In the genomic region with DNA sequence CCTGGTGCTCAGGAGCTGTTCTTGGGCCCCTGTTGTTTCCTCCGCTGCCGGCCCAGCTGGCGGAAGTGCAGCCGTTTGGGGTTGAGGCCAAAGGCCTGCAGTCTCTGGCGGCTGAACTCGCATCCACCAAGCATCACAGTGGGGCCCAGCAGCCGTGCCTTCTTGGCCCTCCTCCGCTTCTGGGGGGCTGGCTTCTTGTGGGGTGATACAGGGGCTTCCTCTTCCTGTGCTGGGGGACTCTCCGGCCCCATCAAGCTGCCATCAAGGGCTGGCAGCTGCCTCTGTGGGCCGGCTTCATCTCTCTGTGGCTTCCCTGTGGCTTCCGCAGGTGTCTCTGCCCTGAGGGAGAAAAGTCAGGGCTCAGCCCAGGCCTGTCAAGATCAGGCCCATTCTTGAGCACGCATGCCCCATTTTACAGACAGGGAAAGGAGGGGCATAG, we compare ENCODE assay signal across 10 cellular contexts. TPM values are rescaled to one million over a fixed set of nuclear protein-coding genes. Genes with fewer than 3 reads are reported as not detected.
A peak's percentile ranks its signal among the peaks of the same experiment; 100 is the strongest.
DNase-seq lines count a peak whose midpoint lies in the region; ATAC-seq and TF ChIP-seq lines count a peak whose summit lies in the region.
"Had no signal": no experiment of that assay in that cellular context is flagged by ENCODE, and none has a peak within 500 bp of the region (broad histone marks: within the 10 kb centered on the region; RNA-seq: fewer than 3 reads in every experiment).

No MANE protein-coding gene starts in this region.

- no peak overlapping the region for H3K27ac Mint-ChIP-seq in mesothelial cell of epicardium

- peaks cover 22% of the 10 kb centered on the region for H3F3A ChIP-seq in DOHH2 (ENCODE audit: control insufficient read depth, insufficient read depth)

- TF ChIP-seq POLR2A in right lobe of liver (IDR thresholded peaks at IDR 0.05) = no peak
- TF ChIP-seq POLR2A in adrenal gland (IDR thresholded peaks at IDR 0.05) = no peak

- H3K4me1 Mint-ChIP-seq in mesothelial cell of epicardium = no peaks in the 10 kb centered on the region

- no peaks in the 10 kb centered on the region for H3K79me2 ChIP-seq in DOHH2 (ENCODE audit: control insufficient read depth, low read length)

- H3K27me3 ChIP-seq in DOHH2 (ENCODE audit: control insufficient read depth, low read length) = no peaks in the 10 kb centered on the region
- no peaks in the 10 kb centered on the region for H3K27me3 ChIP-seq in right lobe of liver
- no peaks in the 10 kb centered on the region for H3K27me3 ChIP-seq in adrenal gland
- H3K27me3 ChIP-seq: right atrium auricular region had no signal

- ATAC-seq in HG02678 (IDR thresholded peaks at IDR 0.05; ENCODE audit: unreplicated experiment) (peak; percentile 82), right lobe of liver (peak; percentile 17 to 58 (median 31)), GM18861 (IDR thresholded peaks at IDR 0.05; ENCODE audit: unreplicated experiment) (no peak)
- ATAC-seq: PC-3 had no signal

- H3K36me3 Mint-ChIP-seq in mesothelial cell of epicardium = peaks cover 30% of the 10 kb centered on the region

- H3K27me3 Mint-ChIP-seq in mesothelial cell of epicardium (ENCODE audit: low read depth) = no peaks in the 10 kb centered on the region

- no peak overlapping the region for H3K4me3 Mint-ChIP-seq in mesothelial cell of epicardium

- H3K4me3 ChIP-seq in DOHH2 (ENCODE audit: low read length) = no peak overlapping the region
- no peak overlapping the region for H3K4me3 ChIP-seq in right lobe of liver
- no peak overlapping the region for H3K4me3 ChIP-seq in coronary artery
- H3K4me3 ChIP-seq in adrenal gland = no peak overlapping the region
- H3K4me3 ChIP-seq: right atrium auricular region had no signal

- peak overlapping the region; percentile 29 for H3K4me2 ChIP-seq in DOHH2 (ENCODE audit: low read length)

- TF ChIP-seq CTCF in DOHH2 (IDR thresholded peaks at IDR 0.05; ENCODE audit: low read depth, low read length, poor library complexity, severe bottlenecking) = no peak
- TF ChIP-seq CTCF in right lobe of liver (IDR thresholded peaks at IDR 0.05) = no peak
- no peak for TF ChIP-seq CTCF in mesothelial cell of epicardium (IDR thresholded peaks at IDR 0.05; ENCODE audit: unreplicated experiment)
- TF ChIP-seq CTCF in coronary artery (IDR thresholded peaks at IDR 0.05) = no peak
- TF ChIP-seq CTCF in adrenal gland (IDR thresholded peaks at IDR 0.05) = no peak

- peaks cover 80% of the 10 kb centered on the region for H3K36me3 ChIP-seq in DOHH2 (ENCODE audit: control insufficient read depth, low read length)
- H3K36me3 ChIP-seq in right lobe of liver = peaks cover 0 to 73% (median 22%) of the 10 kb centered on the region in 4 donors
- H3K36me3 ChIP-seq in adrenal gland (replicated peaks in 1 of 2) = peaks cover 0 to 94% of the 10 kb centered on the region in 2 donors

- no peaks in the 10 kb centered on the region for H3K9me3 Mint-ChIP-seq in mesothelial cell of epicardium

- H4K20me1 ChIP-seq in DOHH2 (ENCODE audit: control insufficient read depth, insufficient read depth, low read depth, low read length) = no peaks in the 10 kb centered on the region

- H3K4me1 ChIP-seq in DOHH2 (ENCODE audit: control insufficient read depth, low read length) (peaks cover 41% of the 10 kb centered on the region), right lobe of liver (no peaks in the 10 kb centered on the region), adrenal gland (replicated peaks in 1 of 2) (no peaks in the 10 kb centered on the region)
- H3K4me1 ChIP-seq: right atrium auricular region had no signal

- no peaks in the 10 kb centered on the region for H3K9me2 ChIP-seq in DOHH2 (replicated peaks; ENCODE audit: control insufficient read depth, low read length)

- intact Hi-C loops in right lobe of liver (cut with DNase I) = no loop called here
- intact Hi-C loops in adrenal gland (cut with DNase I) = no loop called here

- H3K27ac ChIP-seq in DOHH2 (ENCODE audit: low read depth, low read length) = peak overlapping the region; percentile 60
- H3K27ac ChIP-seq in right lobe of liver = no peak overlapping the region
- no peak overlapping the region for H3K27ac ChIP-seq in coronary artery
- H3K27ac ChIP-seq in adrenal gland = peak overlapping the region in 1 of 5 donors; percentile 6
- H3K27ac ChIP-seq: right atrium auricular region had no signal

- 43% methylated on average over 2 of the region's 12 CpGs for WGBS in right lobe of liver (ENCODE audit: insufficient coverage, low coverage, low lambda C conversion rate, missing lambda C conversion rate)
- 56 to 78% (median 70%) methylated on average over 1 to 12 of the region's 12 CpGs for WGBS in adrenal gland, 4 donors

- DNase-seq in activated CD4-positive, alpha-beta T cell treated with anti-CD3 and anti-CD28 coated beads, Interleukin-2, amount 50 U/mL, for 1 hour = peak; percentile 46
- DNase-seq in right lobe of liver (no peak), mesothelial cell of epicardium (ENCODE audit: low spot score in 2 of 2, unreplicated experiment in 2 of 2) (no peak), coronary artery (ENCODE audit: low spot score) (no peak), adrenal gland (no peak)
- DNase-seq: PC-3 had no signal

- no peaks in the 10 kb centered on the region for H3K9me3 ChIP-seq in DOHH2 (ENCODE audit: control insufficient read depth, insufficient read depth, low read length)
- no peaks in the 10 kb centered on the region for H3K9me3 ChIP-seq in right lobe of liver
- H3K9me3 ChIP-seq in adrenal gland (replicated peaks in 1 of 3) = no peaks in the 10 kb centered on the region
- H3K9me3 ChIP-seq: right atrium auricular region had no signal

RNA-seq across cellular contexts. Expression of gene ATG4D, which starts 10.3 kb away (rescaled TPM):
- total RNA-seq in right lobe of liver = 10 to 100 TPM in 4 of 6 experiments, 1 to 10 TPM in 2; 8.1 to 19.7 (median 11.8) TPM
- total RNA-seq in mesothelial cell of epicardium = 31.9 to 37.3 TPM (median 33.1 TPM) in 3 replicates
- 10 to 100 TPM; 26.4 to 93.7 (median 38.5) TPM for total RNA-seq in adrenal gland
- polyA plus RNA-seq in adrenal gland = 10 to 100 TPM in 2 of 3 donors, 1 to 10 TPM in 1; 7.4 to 58.2 (median 53.2) TPM

RNA-seq across cellular contexts. Expression of gene KRI1, which starts 11.8 kb away (rescaled TPM):
- 1 to 10 TPM; 5.8 to 9.6 (median 8.5) TPM for total RNA-seq in right lobe of liver
- total RNA-seq in mesothelial cell of epicardium = 27.4 to 31.2 TPM (median 30.6 TPM) in 3 replicates
- total RNA-seq in adrenal gland = 10 to 100 TPM in 7 of 8 donors, 1 to 10 TPM in 1; 7.1 to 32.4 (median 18.8) TPM
- polyA plus RNA-seq in adrenal gland = 10 to 100 TPM; 29.7 to 69.0 (median 29.8) TPM

RNA-seq across cellular contexts. Expression of gene CDKN2D, which starts 14.8 kb away (rescaled TPM):
- total RNA-seq in right lobe of liver = 1 to 10 TPM in 4 of 6 experiments, under 1 TPM in 2; 0.97 to 2.8 (median 2.0) TPM
- total RNA-seq in mesothelial cell of epicardium = 2.6 to 3.1 TPM (median 2.7 TPM) in 3 replicates
- 10 to 100 TPM in 1 of 8 donors, 1 to 10 TPM in 7; 1.9 to 15.1 (median 6.4) TPM for total RNA-seq in adrenal gland
- polyA plus RNA-seq in adrenal gland = 10 to 100 TPM in 2 of 3 donors, 1 to 10 TPM in 1; 7.4 to 11.2 (median 10.0) TPM

RNA-seq across cellular contexts. Expression of gene AP1M2, which starts 33.1 kb away (rescaled TPM):
- total RNA-seq in right lobe of liver (1 to 10 TPM in 2 of 6 experiments, under 1 TPM in 4; 0.35 to 2.5 (median 0.75) TPM), mesothelial cell of epicardium (25.9 to 32.5 TPM (median 32.1 TPM) in 3 replicates), adrenal gland (under 1 TPM in 2 of 8 donors, not detected in 6; 0.19 to 0.43 TPM)
- polyA plus RNA-seq in adrenal gland = under 1 TPM in 2 of 3 donors, not detected in 1; 0.10 to 0.97 TPM

RNA-seq across cellular contexts. Expression of gene S1PR5, which starts 36.7 kb away (rescaled TPM):
- under 1 TPM in 5 of 6 experiments, not detected in 1; 0.20 to 0.43 (median 0.35) TPM for total RNA-seq in right lobe of liver
- total RNA-seq in mesothelial cell of epicardium = 2.2 to 2.4 TPM (median 2.4 TPM) in 3 replicates
- 1 to 10 TPM in 2 of 8 donors, under 1 TPM in 5, not detected in 1; 0.14 to 3.0 (median 0.55) TPM for total RNA-seq in adrenal gland
- polyA plus RNA-seq in adrenal gland = under 1 TPM; 0.37 to 0.97 (median 0.51) TPM
